ENCODE assay signal across 12 cellular contexts in genomic region chr12:47349770-47350408, GRCh38.
DNase-seq lines count a peak whose midpoint lies in the region; ATAC-seq and TF ChIP-seq lines count a peak whose summit lies in the region.
"Had no signal": no experiment of that assay in that cellular context is flagged by ENCODE, and none has a peak within 500 bp of the region (broad histone marks: within the 10 kb centered on the region; RNA-seq: fewer than 3 reads in every experiment).

No MANE protein-coding gene starts in this region.

- no peaks in the 10 kb centered on the region for H3K36me3 Mint-ChIP-seq in mesothelial cell of epicardium

- H2AFZ ChIP-seq in OCI-LY3 (ENCODE audit: low read depth, low read length) = peak overlapping the region; percentile 72

- H4K20me1 ChIP-seq in OCI-LY3 (ENCODE audit: insufficient read depth, low read length) = no peaks in the 10 kb centered on the region

- no peak overlapping the region for H3K4me2 ChIP-seq in OCI-LY3 (ENCODE audit: low read length)

- H3K27me3 Mint-ChIP-seq in mesothelial cell of epicardium (ENCODE audit: low read depth) = no peaks in the 10 kb centered on the region

- H3K9me3 ChIP-seq in OCI-LY3 (ENCODE audit: insufficient read depth, low read length) = peaks cover 5% of the 10 kb centered on the region; the same call in 1 of the 2 replicates
- H3K9me3 ChIP-seq: testis had no signal

- H3K9ac ChIP-seq in OCI-LY3 (ENCODE audit: low read length) = no peak overlapping the region

- peaks cover 8% of the 10 kb centered on the region for H3K36me3 ChIP-seq in OCI-LY3 (replicated peaks; ENCODE audit: low read depth, low read length)

- H3K79me2 ChIP-seq in OCI-LY3 (ENCODE audit: low read length) = no peaks in the 10 kb centered on the region

- no peaks in the 10 kb centered on the region for H3K4me1 Mint-ChIP-seq in mesothelial cell of epicardium

- no peak overlapping the region for H3K27ac Mint-ChIP-seq in mesothelial cell of epicardium

- peaks cover 29% of the 10 kb centered on the region for H3K4me1 ChIP-seq in OCI-LY3 (ENCODE audit: low read length)
- H3K4me1 ChIP-seq: testis had no signal

- H3K9me3 Mint-ChIP-seq in mesothelial cell of epicardium = no peaks in the 10 kb centered on the region

- H3K4me3 ChIP-seq in OCI-LY3 (ENCODE audit: low read length) = no peak overlapping the region
- H3K4me3 ChIP-seq: testis had no signal

- H3K4me3 Mint-ChIP-seq in mesothelial cell of epicardium = no peak overlapping the region

- DNase-seq in EL = peak; percentile 13
- DNase-seq in activated naive CD4-positive, alpha-beta T cell treated with anti-CD3 and anti-CD28 coated beads, Interleukin-2, amount 50 U/mL, for 16 hours = peak; percentile 40
- peak; percentile 67 for DNase-seq in stimulated activated CD4-positive, alpha-beta T cell treated with anti-CD3 and anti-CD28 coated beads, Interleukin-15, amount 100 ng/mL, for 24 hours
- DNase-seq in NCI-H82 treated with DMSO at 0.1 percent for 48 hours (lab: John Stamatoyannopoulos, UW; ENCODE audit: unreplicated experiment) = no peak
- DNase-seq in mesothelial cell of epicardium (ENCODE audit: low spot score in 2 of 2, unreplicated experiment in 2 of 2) = no peak
- DNase-seq: DMS53, left colon, nucleus accumbens, SIG-M5, testis had no signal

- H3K27me3 ChIP-seq in OCI-LY3 (ENCODE audit: low read depth, low read length) = no peaks in the 10 kb centered on the region
- H3K27me3 ChIP-seq: testis had no signal

- TF ChIP-seq CTCF in OCI-LY3 (IDR thresholded peaks at IDR 0.05; ENCODE audit: low read depth, low read length) = no peak
- TF ChIP-seq CTCF in mesothelial cell of epicardium (IDR thresholded peaks at IDR 0.05; ENCODE audit: unreplicated experiment) = no peak

- peak overlapping the region; percentile 2; the same call in 1 of the 2 replicates for H3K27ac ChIP-seq in OCI-LY3 (ENCODE audit: low read length)
- H3K27ac ChIP-seq: testis had no signal

- no peak for ATAC-seq in GM19463 (IDR thresholded peaks at IDR 0.05; ENCODE audit: unreplicated experiment)
- ATAC-seq: left colon had no signal

Comparison
In these comparisons a context has a peak if more than half of its experiments do, and no peak if none do; other contexts are left out.
1. DNase-seq: peak in EL (single experiment), activated naive CD4-positive, alpha-beta T cell treated with anti-CD3 and anti-CD28 coated beads, Interleukin-2, amount 50 U/mL, for 16 hours (single experiment) and stimulated activated CD4-positive, alpha-beta T cell treated with anti-CD3 and anti-CD28 coated beads, Interleukin-15, amount 100 ng/mL, for 24 hours (single experiment); none in NCI-H82 treated with DMSO at 0.1 percent for 48 hours (single experiment) and mesothelial cell of epicardium (0 of 2).